2 cellular contexts compared by ENCODE assay signal in genomic region chr22:36413022-36413770, GRCh38.
TF ChIP-seq lines count a peak whose summit lies in the region.

No MANE protein-coding gene starts in this region.

TF ChIP-seq in SK-N-SH treated with all-trans-retinoic acid at 6 μM for 48 hours, 23 proteins besides CTCF, POLR2A, EP300 and RAD21 (continued from another document):
- TF ChIP-seq ARNTL (CRISPR knock-in tag; IDR thresholded peaks at IDR 0.05; ENCODE audit: borderline replicate concordance, low read depth) (no peak), CREB5 (CRISPR knock-in tag; IDR thresholded peaks at IDR 0.05; ENCODE audit: low read depth) (no peak), TOX (CRISPR knock-in tag; IDR thresholded peaks at IDR 0.05; ENCODE audit: borderline replicate concordance) (no peak), ISL1 (CRISPR knock-in tag; IDR thresholded peaks at IDR 0.05) (no peak), SNAI2 (CRISPR knock-in tag; IDR thresholded peaks at IDR 0.05) (no peak), POU6F1 (CRISPR knock-in tag; IDR thresholded peaks at IDR 0.05; ENCODE audit: borderline replicate concordance, low read depth) (no peak), ZFP30 (CRISPR knock-in tag; IDR thresholded peaks at IDR 0.05) (no peak), RARB (CRISPR knock-in tag; IDR thresholded peaks at IDR 0.05) (no peak), CSDC2 (CRISPR knock-in tag; IDR thresholded peaks at IDR 0.05) (no peak), ESRRG (CRISPR knock-in tag; IDR thresholded peaks at IDR 0.05) (no peak), TSHZ2 (CRISPR knock-in tag; IDR thresholded peaks at IDR 0.05) (no peak), ZNF8 (CRISPR knock-in tag; IDR thresholded peaks at IDR 0.05) (no peak), GLIS3 (CRISPR knock-in tag; IDR thresholded peaks at IDR 0.05) (no peak), ZNF565 (CRISPR knock-in tag; conservative IDR thresholded peaks at IDR 0.05; ENCODE audit: low read depth) (no peak)

TF ChIP-seq in SK-N-SH, 30 proteins besides CTCF, POLR2A, EP300 and RAD21 (continued from another document):
- no peak for TF ChIP-seq REST (IDR thresholded peaks at IDR 0.05; ENCODE audit: low read depth, low read length)
- TF ChIP-seq GABPA (IDR thresholded peaks at IDR 0.05; ENCODE audit: low read depth): no peak
